In the genomic region with DNA sequence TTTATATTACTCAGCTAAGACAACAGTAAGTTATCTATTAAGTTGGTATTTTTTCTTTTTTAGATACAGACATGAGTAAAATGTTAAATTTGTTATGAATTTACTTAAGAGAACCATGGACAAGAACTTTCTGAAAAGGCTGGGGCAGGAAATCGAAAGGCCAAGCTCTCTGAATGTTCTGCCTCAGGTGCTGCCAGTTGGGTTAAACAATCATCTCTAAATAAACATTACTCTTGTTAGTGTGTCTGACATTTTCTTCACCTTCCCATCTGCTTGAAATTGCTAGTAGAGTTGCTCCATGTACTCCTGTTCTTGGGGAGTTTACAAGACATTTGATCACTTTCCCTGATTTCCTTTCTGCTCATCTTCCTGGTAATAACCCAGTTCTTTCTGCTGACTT, we compare ENCODE assay signal across 12 cellular contexts.
DNase-seq lines count a peak whose midpoint lies in the region; ATAC-seq, FAIRE-seq and TF ChIP-seq lines count a peak whose summit lies in the region.
"Had no signal": no experiment of that assay in that cellular context is flagged by ENCODE, and none has a peak within 500 bp of the region (broad histone marks: within the 10 kb centered on the region; RNA-seq: fewer than 3 reads in every experiment).

No MANE protein-coding gene starts in this region.

- no peaks in the 10 kb centered on the region for H3K36me3 ChIP-seq in GM12878 (ENCODE audit: control insufficient read depth in 2 of 2, insufficient read depth in 2 of 2, low read length in 1 of 2)
- H3K36me3 ChIP-seq in suprapubic skin: no peaks in the 10 kb centered on the region

- CTCF ChIA-PET in GM12878 (lab: Yijun Ruan, JAX): no interaction called here
- CTCF ChIA-PET in GM10248 (lab: Yijun Ruan, JAX): interaction anchor here (1.2 kb wide), 1 partner anchor 9 kb away, joined by 4 read pairs; no protein-coding TSS in a partner anchor

- 18% methylated on average over 1 of the region's 1 CpG for WGBS in GM12878 (ENCODE audit: insufficient coverage, insufficient replicate concordance, low lambda C conversion rate, missing lambda C conversion rate)
- 72% methylated on average over 1 of the region's 1 CpG for WGBS in suprapubic skin

- no peak overlapping the region for H3K27ac ChIP-seq in GM12878 (ENCODE audit: control insufficient read depth, insufficient read depth)
- H3K27ac ChIP-seq in suprapubic skin: no peak overlapping the region

- no peak overlapping the region for H3K4me3 ChIP-seq in GM12878
- H3K4me3 ChIP-seq in suprapubic skin: no peak overlapping the region

- in situ Hi-C loops in GM12878 (cut with MboI): no loop called here

- peak; percentile 80 for FAIRE-seq in GM12878 (lab: Jason Lieb, UNC)
- FAIRE-seq: small intestine had no signal

- H3K4me1 ChIP-seq in GM12878 (ENCODE audit: control insufficient read depth, insufficient read depth, low read length) (0 out of 2 replicates have a peak, but pooled peaks cover 4% of the 10 kb centered on the region), suprapubic skin (no peaks in the 10 kb centered on the region)
- H3K4me1 ChIP-seq: Caco-2 had no signal

- ATAC-seq in GM18508 (IDR thresholded peaks at IDR 0.05; ENCODE audit: insufficient read depth, unreplicated experiment) (peak; percentile 36), GM21423 (IDR thresholded peaks at IDR 0.05; ENCODE audit: unreplicated experiment) (peak; percentile 43), HG03139 (IDR thresholded peaks at IDR 0.05; ENCODE audit: unreplicated experiment) (peak; percentile 43), GM12878 (peak; percentile 56)

- no peak for TF ChIP-seq RAD21 in GM12878 (IDR thresholded peaks at IDR 0.05; ENCODE audit: insufficient read depth, low read depth, low read length)

- no peak overlapping the region for H3K9ac ChIP-seq in GM12878 (ENCODE audit: control insufficient read depth, insufficient read depth, low read length)

- POLR2A ChIA-PET in GM12878 (lab: Charles Lee): interaction anchor here (0.6 kb wide), 1 partner anchor 44 kb away, joined by 4 read pairs; no protein-coding TSS in a partner anchor
- POLR2A ChIA-PET in GM10248 (lab: Yijun Ruan, JAX): interaction anchor here (0.7 kb wide), 1 partner anchor 14 kb away, joined by 3 read pairs; no protein-coding TSS in a partner anchor

- RAD21 ChIA-PET in GM12878 (lab: Charles Lee; ENCODE audit: unreplicated experiment): no interaction called here

- H4K20me1 ChIP-seq in GM12878 (ENCODE audit: control insufficient read depth, insufficient read depth): no peaks in the 10 kb centered on the region

- TF ChIP-seq CTCF in GM12878 (IDR thresholded peaks at IDR 0.05 in 2 of 3, conservative IDR thresholded peaks at IDR 0.05 in 1 of 3; ENCODE audit: control insufficient read depth in 2 of 3, extremely low read depth in 1 of 3, insufficient read depth in 1 of 3, low read depth in 3 of 3, low read length in 3 of 3): no peak
- TF ChIP-seq CTCF in suprapubic skin (IDR thresholded peaks at IDR 0.05): no peak
- no peak for TF ChIP-seq CTCF in GM10248 (IDR thresholded peaks at IDR 0.05; ENCODE audit: control extremely low read depth, extremely low read depth, low read depth, missing control alignments)

- no peak overlapping the region for H3K4me2 ChIP-seq in GM12878 (ENCODE audit: control insufficient read depth, insufficient read depth)

- intact Hi-C loops in GM12878 (cut with micrococcal nuclease; ENCODE audit: unreplicated experiment): no loop called here

- no peak for TF ChIP-seq POLR2A in GM12878 (IDR thresholded peaks at IDR 0.05; ENCODE audit: low read depth, low read length)
- TF ChIP-seq POLR2A in suprapubic skin (IDR thresholded peaks at IDR 0.05): no peak

- H3K9me3 ChIP-seq in GM12878 (replicated peaks; ENCODE audit: control insufficient read depth, insufficient read depth, low read length) (no peaks in the 10 kb centered on the region; the same call in 1 of the 3 replicates), suprapubic skin (peaks cover 3% of the 10 kb centered on the region)

- SMC1A ChIA-PET in GM12878 (lab: Charles Lee; ENCODE audit: uncharacterized antibody, unreplicated experiment): interaction anchor here (1.1 kb wide), 1 partner anchor 16 kb away, joined by 3 read pairs; no protein-coding TSS in a partner anchor

- BruUV-seq in GM12878 (replicated peaks; lab: Mats Ljungman, UMichigan): no TSS peak

- no peaks in the 10 kb centered on the region for H3K79me2 ChIP-seq in GM12878 (ENCODE audit: control insufficient read depth, insufficient read depth, low read length)

- peak; percentile 8 for DNase-seq in GM12878 (ENCODE audit: low read depth, low spot score)
- no peak for DNase-seq in suprapubic skin (ENCODE audit: low spot score in 2 of 2)
- no peak for DNase-seq in Ammon's horn (ENCODE audit: low spot score)
- DNase-seq in GM19238 (ENCODE audit: insufficient read length, low spot score): no peak
- DNase-seq in GM10248 (ENCODE audit: extremely low spot score): no peak
- DNase-seq: Caco-2, glutamatergic neuron, NCI-H345, small intestine had no signal

- TF ChIP-seq EP300 in GM12878 (IDR thresholded peaks at IDR 0.05; ENCODE audit: borderline replicate concordance in 1 of 2, control insufficient read depth in 1 of 2, low read depth in 2 of 2, low read length in 2 of 2): no peak
- TF ChIP-seq EP300 in suprapubic skin (IDR thresholded peaks at IDR 0.05): no peak

- no peaks in the 10 kb centered on the region for H3K27me3 ChIP-seq in GM12878 (replicated peaks in 1 of 2; ENCODE audit: control insufficient read depth in 2 of 2, insufficient read depth in 2 of 2, low read length in 1 of 2)
- no peaks in the 10 kb centered on the region for H3K27me3 ChIP-seq in suprapubic skin

- H2AFZ ChIP-seq in GM12878 (ENCODE audit: control insufficient read depth, low read depth, low read length): no peak overlapping the region

TF ChIP-seq in GM12878, 131 proteins besides CTCF, POLR2A, EP300 and RAD21:
- no peak for TF ChIP-seq SREBF1 (IDR thresholded peaks at IDR 0.05; ENCODE audit: low read length)
TF ChIP-seq in GM12878: peak in this region for 0.
